Comparison of ENCODE assay signal across 31 cellular contexts in the genomic region with DNA sequence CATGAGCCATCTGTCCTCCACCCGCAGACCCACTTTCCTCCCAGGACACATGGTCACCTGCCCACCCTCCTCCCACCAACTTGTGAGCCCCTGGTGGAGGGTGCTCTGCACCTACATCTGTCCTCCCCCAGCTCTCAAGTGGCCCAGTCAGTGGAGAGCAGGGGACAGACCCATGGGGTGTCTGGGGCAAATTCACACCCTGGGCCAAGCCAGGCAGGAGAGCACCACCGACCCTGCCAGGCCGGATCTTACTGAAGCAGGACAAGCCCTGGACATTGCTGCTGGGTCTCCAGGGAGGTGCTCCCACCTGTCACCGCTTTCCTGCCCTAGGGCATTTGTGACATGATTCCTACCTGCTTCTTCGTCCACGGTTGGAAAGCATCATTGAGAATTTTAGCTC.
"Had no signal": no experiment of that assay in that cellular context is flagged by ENCODE, and none has a peak within 500 bp of the region (broad histone marks: within the 10 kb centered on the region; RNA-seq: fewer than 3 reads in every experiment).

No MANE protein-coding gene starts in this region.

- H3K9me3 ChIP-seq: adrenal gland had no signal

- H3K27me3 ChIP-seq: adrenal gland, ascending aorta, cardiac muscle cell had no signal

- H3K4me1 ChIP-seq: adrenal gland, ascending aorta had no signal

- H3K36me3 Mint-ChIP-seq: activated CD4-positive, alpha-beta memory T cell treated with anti-CD3 and anti-CD28 coated beads for 36 hours; activated naive CD8-positive, alpha-beta T cell treated with anti-CD3 and anti-CD28 coated beads for 36 hours; brain had no signal

- H3K27ac ChIP-seq: adrenal gland, ascending aorta, cardiac muscle cell, VCaP had no signal

- H3K27me3 Mint-ChIP-seq: activated B cell treated with CpG ODN at 0.5 μM for 24 hours; activated CD4-positive, alpha-beta memory T cell treated with anti-CD3 and anti-CD28 coated beads for 36 hours; activated CD4-positive, alpha-beta T cell treated with anti-CD3 and anti-CD28 coated beads, Interleukin-2, amount 10 ng/mL, durations not matched to agents 24 days and 14 days; activated CD8-positive, alpha-beta T cell treated with anti-CD3 and anti-CD28 coated beads for 36 hours; activated naive CD8-positive, alpha-beta T cell treated with anti-CD3 and anti-CD28 coated beads for 36 hours; activated T-cell treated with anti-CD3 and anti-CD28 coated beads, Interleukin-2, amount 50 U/mL, for 24 hours; brain had no signal

- DNase-seq: activated B cell treated with CpG ODN at 0.5 μM for 24 hours; activated CD4-positive, alpha-beta memory T cell treated with anti-CD3 and anti-CD28 coated beads for 36 hours; activated CD4-positive, alpha-beta T cell treated with anti-CD3 and anti-CD28 coated beads for 4 hours; activated CD4-positive, alpha-beta T cell treated with anti-CD3 and anti-CD28 coated beads, Interleukin-2, amount 10 ng/mL, durations not matched to agents 24 days and 14 days; activated CD4-positive, alpha-beta T cell treated with anti-CD3 and anti-CD28 coated beads, Interleukin-2, amount 50 U/mL, for 1 hour; activated CD4-positive, alpha-beta T cell treated with anti-CD3 and anti-CD28 coated beads, Interleukin-2, amount 50 U/mL, for 4 hours; activated CD4-positive, CD25-positive, alpha-beta regulatory T cell treated with anti-CD3 and anti-CD28 coated beads, Interleukin-2, amount 50 U/mL, for 72 hours; activated CD8-positive, alpha-beta memory T cell treated with anti-CD3 and anti-CD28 coated beads, Interleukin-2, amount 50 U/mL, for 48 hours; activated CD8-positive, alpha-beta T cell treated with anti-CD3 and anti-CD28 coated beads for 36 hours; activated effector memory CD4-positive, alpha-beta T cell treated with Interleukin-2 at 50 U/mL for 16 hours; activated gamma-delta T cell; activated naive CD4-positive, alpha-beta T cell treated with anti-CD3 and anti-CD28 coated beads, Interleukin-2, amount 50 U/mL, for 16 hours; activated naive CD4-positive, alpha-beta T cell treated with Interleukin-2 at 50 U/mL for 16 hours; activated naive CD8-positive, alpha-beta T cell treated with anti-CD3 and anti-CD28 coated beads for 36 hours; activated T-cell treated with anti-CD3 and anti-CD28 coated beads, Interleukin-2, amount 50 U/mL, for 24 hours; activated T-cell treated with anti-CD3 and anti-CD28 coated beads, Interleukin-2, amount 50 U/mL, for 48 hours; adrenal gland; amniotic stem cell; anterior cingulate cortex; central memory CD4-positive, alpha-beta T cell; T-helper 1 cell; T-helper 2 cell; T-helper 9 cell had no signal

- H3K4me1 Mint-ChIP-seq: activated B cell treated with CpG ODN at 0.5 μM for 24 hours; activated CD4-positive, alpha-beta T cell treated with anti-CD3 and anti-CD28 coated beads, Interleukin-2, amount 10 ng/mL, durations not matched to agents 24 days and 14 days; activated naive CD8-positive, alpha-beta T cell treated with anti-CD3 and anti-CD28 coated beads for 36 hours; brain had no signal

- ATAC-seq: activated CD8-positive, alpha-beta T cell treated with anti-CD3 and anti-CD28 coated beads for 36 hours; activated naive CD4-positive, alpha-beta T cell treated with anti-CD3 and anti-CD28 coated beads, Interleukin-2, amount 50 U/mL, for 72 hours had no signal

- H3K4me3 ChIP-seq: adrenal gland, ascending aorta, cardiac muscle cell had no signal

- H3K27ac Mint-ChIP-seq: activated B cell treated with CpG ODN at 0.5 μM for 24 hours; activated CD4-positive, alpha-beta memory T cell treated with anti-CD3 and anti-CD28 coated beads for 36 hours; activated CD4-positive, alpha-beta T cell treated with anti-CD3 and anti-CD28 coated beads, Interleukin-2, amount 10 ng/mL, durations not matched to agents 24 days and 14 days; activated CD8-positive, alpha-beta T cell treated with anti-CD3 and anti-CD28 coated beads for 36 hours; activated naive CD4-positive, alpha-beta T cell treated with anti-CD3 and anti-CD28 coated beads, Interleukin-2, amount 50 U/mL, for 72 hours; activated naive CD8-positive, alpha-beta T cell treated with anti-CD3 and anti-CD28 coated beads for 36 hours; activated T-cell treated with anti-CD3 and anti-CD28 coated beads, Interleukin-2, amount 50 U/mL, for 24 hours; activated T-helper 2 cell treated with anti-CD3 and anti-CD28 coated beads, Interferon-gamma antibody, Interleukin-2, Interleukin-4, amounts not matched to agents 10 μg/mL and 5 μg/mL and 100 μg/mL, durations not matched to agents 14 hours and 24 hours and 36 hours; brain; T-helper 1 cell treated with Interleukin-12 subunit alpha and Interleukin-12 subunit beta and Interleukin-4 antibody, amounts not matched to agents 30 μg/mL and 1 μg/mL, for 36 hours; T-helper 2 cell treated with Interferon-gamma antibody and Interleukin-4, amounts not matched to agents 5 μg/mL and 100 μg/mL, for 36 hours had no signal

- H3K36me3 ChIP-seq: adrenal gland, ascending aorta, cardiac muscle cell had no signal

- H3K4me3 Mint-ChIP-seq: activated B cell treated with CpG ODN at 0.5 μM for 24 hours; activated CD4-positive, alpha-beta memory T cell treated with anti-CD3 and anti-CD28 coated beads for 36 hours; activated CD4-positive, alpha-beta T cell treated with anti-CD3 and anti-CD28 coated beads, Interleukin-2, amount 10 ng/mL, durations not matched to agents 24 days and 14 days; activated CD8-positive, alpha-beta T cell treated with anti-CD3 and anti-CD28 coated beads for 36 hours; activated naive CD8-positive, alpha-beta T cell treated with anti-CD3 and anti-CD28 coated beads for 36 hours; activated T-cell treated with anti-CD3 and anti-CD28 coated beads, Interleukin-2, amount 50 U/mL, for 24 hours; brain; T-helper 1 cell treated with Interleukin-12 subunit alpha and Interleukin-12 subunit beta and Interleukin-4 antibody, amounts not matched to agents 30 μg/mL and 1 μg/mL, for 36 hours; T-helper 2 cell treated with Interferon-gamma antibody and Interleukin-4, amounts not matched to agents 5 μg/mL and 100 μg/mL, for 36 hours had no signal
